Comparison of ENCODE assay signal across 7 cellular contexts in the genomic region with DNA sequence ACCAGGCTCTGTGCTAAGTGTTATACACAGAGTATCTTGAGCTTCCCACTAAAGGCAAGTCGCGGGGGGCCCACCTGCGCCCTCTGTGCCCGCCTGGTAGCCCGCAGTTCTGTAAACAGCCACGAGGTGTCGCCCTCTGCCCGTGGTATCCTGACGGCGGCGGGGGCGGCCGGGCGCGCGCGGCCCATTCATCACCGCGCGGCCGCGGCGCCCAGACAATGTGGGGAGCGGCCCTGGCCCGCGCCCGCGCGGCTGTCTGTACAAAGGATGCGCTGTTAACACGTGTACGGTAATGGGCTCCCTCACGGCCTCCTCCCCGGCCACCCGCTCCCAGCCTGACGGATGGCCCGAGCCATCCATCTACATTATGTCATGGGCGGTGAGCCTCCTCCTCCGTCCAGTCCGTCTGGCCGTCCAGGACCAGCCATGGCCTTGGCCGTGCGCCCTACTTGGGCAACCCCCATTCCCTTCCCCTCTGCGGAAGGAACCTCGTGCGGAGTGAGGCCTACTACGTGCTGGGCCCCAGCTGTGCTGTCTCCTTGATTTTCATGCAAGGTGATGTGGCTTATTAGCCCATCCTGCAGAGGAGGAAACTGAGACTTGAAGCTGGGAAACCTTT.
DNase-seq lines count a peak whose midpoint lies in the region; ATAC-seq and TF ChIP-seq lines count a peak whose summit lies in the region.

No MANE protein-coding gene starts in this region.

- DNase-seq in GM19238 (ENCODE audit: insufficient read length, low spot score), result peak; percentile 62
- peak; percentile 5 for DNase-seq in NOMO-1 treated with DMSO at 0.1 percent for 48 hours (lab: John Stamatoyannopoulos, UW; ENCODE audit: unreplicated experiment)
- peak; percentile 63 for DNase-seq in activated naive CD4-positive, alpha-beta T cell treated with Interleukin-2 at 50 U/mL for 16 hours
- peak; percentile 78 for DNase-seq in Right ventricle myocardium inferior (ENCODE audit: missing footprints)
- peak; percentile 69 to 92 for DNase-seq in aorta
- no peak for DNase-seq in central memory CD4-positive, alpha-beta T cell

- intact Hi-C loops in Right ventricle myocardium inferior (cut with DNase I), result loop anchor here (5.0 to 10.0 kb wide), 4 partner anchors 571 to 1248 kb away; a partner anchor contains a TSS
- intact Hi-C loops in aorta (cut with DNase I), result loop anchor here (2.0 to 10.0 kb wide), 6 partner anchors 356 to 1251 kb away; no protein-coding TSS in a partner anchor

- no peaks in the 10 kb centered on the region for H3K4me1 ChIP-seq in parathyroid adenoma
- peaks cover 0 to 1% of the 10 kb centered on the region in 2 donors for H3K4me1 ChIP-seq in aorta (ENCODE audit: control insufficient read depth in 1 of 2, insufficient read depth in 2 of 2, low read length in 2 of 2)

- no peak overlapping the region for H3K4me2 ChIP-seq in parathyroid adenoma (ENCODE audit: low read length)

- H3K79me2 ChIP-seq in parathyroid adenoma, result no peaks in the 10 kb centered on the region

- H3K36me3 ChIP-seq in parathyroid adenoma (ENCODE audit: control insufficient read depth, insufficient read depth, low read length), result no peaks in the 10 kb centered on the region
- no peaks in the 10 kb centered on the region for H3K36me3 ChIP-seq in aorta (ENCODE audit: control insufficient read depth in 1 of 2, insufficient read depth in 2 of 2, low read length in 1 of 2)

- H3K9me3 ChIP-seq in parathyroid adenoma (ENCODE audit: control insufficient read depth, low read length), result no peaks in the 10 kb centered on the region
- H3K9me3 ChIP-seq in aorta (ENCODE audit: control insufficient read depth, low read length), result no peaks in the 10 kb centered on the region

- H3K27ac ChIP-seq in parathyroid adenoma, result no peak overlapping the region
- H3K27ac ChIP-seq in aorta (ENCODE audit: low read depth in 1 of 2, low read length in 2 of 2), result no peak overlapping the region

- peak; percentile 83 for ATAC-seq in Right ventricle myocardium inferior
- ATAC-seq in aorta (ENCODE audit: low FRiP score), result peak; percentile 91

- H3K9ac ChIP-seq in parathyroid adenoma, result no peak overlapping the region

- TF ChIP-seq CTCF in parathyroid adenoma (IDR thresholded peaks at IDR 0.05), result peak; percentile 62

- WGBS in aorta, 2 donors, result 5 to 7% methylated on average over 40 to 47 of the region's 47 CpGs

- no peak overlapping the region for H2AFZ ChIP-seq in parathyroid adenoma

- H3K4me3 ChIP-seq in parathyroid adenoma (ENCODE audit: low read depth, low read length) (no peak overlapping the region), aorta (ENCODE audit: low read length in 2 of 2) (no peak overlapping the region)

- H3K27me3 ChIP-seq in parathyroid adenoma (ENCODE audit: control insufficient read depth, insufficient read depth, low read length) (no peaks in the 10 kb centered on the region), aorta (ENCODE audit: control insufficient read depth in 1 of 2, insufficient read depth in 2 of 2, low read length in 1 of 2) (no peaks in the 10 kb centered on the region)
